ENCODE assay signal across 10 cellular contexts in genomic region chr20:63178445-63178818, GRCh38. TPM values are rescaled to one million over a fixed set of nuclear protein-coding genes. Genes with fewer than 3 reads are reported as not detected.
A peak's percentile ranks its signal among the peaks of the same experiment; 100 is the strongest.
DNase-seq lines count a peak whose midpoint lies in the region; ATAC-seq and TF ChIP-seq lines count a peak whose summit lies in the region.
"Had no signal": no experiment of that assay in that cellular context is flagged by ENCODE, and none has a peak within 500 bp of the region (broad histone marks: within the 10 kb centered on the region; RNA-seq: fewer than 3 reads in every experiment).

No MANE protein-coding gene starts in this region.

- peaks cover 84% of the 10 kb centered on the region for H3K4me1 ChIP-seq in BLaER1
- H3K4me1 ChIP-seq in mesodermal cell (ENCODE audit: control insufficient read depth, insufficient read depth, low read length, poor library complexity, severe bottlenecking), result peaks cover 11% of the 10 kb centered on the region

- 0% methylated on average over 22 to 43 of the region's 48 CpGs for WGBS in mesodermal cell (ENCODE audit: insufficient coverage in 2 of 2), 2 experiments

- H3K9ac ChIP-seq in BLaER1, result no peak overlapping the region

- peaks cover 50% of the 10 kb centered on the region for H4K20me1 ChIP-seq in BLaER1

- H3K4me2 ChIP-seq in BLaER1, result peak overlapping the region; percentile 97

- H3K36me3 ChIP-seq in BLaER1 (no peaks in the 10 kb centered on the region), mesodermal cell (ENCODE audit: control insufficient read depth, insufficient read depth, low read length) (no peaks in the 10 kb centered on the region)

- H3K27ac ChIP-seq in BLaER1 (no peak overlapping the region), caudate nucleus (ENCODE audit: low read depth, low read length) (peak overlapping the region; percentile 58), mesodermal cell (ENCODE audit: low read depth, low read length, severe bottlenecking) (no peak overlapping the region)
- H3K27ac ChIP-seq: SK-N-MC had no signal

- TF ChIP-seq CTCF in GM13977 (IDR thresholded peaks at IDR 0.05; ENCODE audit: extremely low read depth, insufficient read depth, missing control alignments) (no peak), omental fat pad (IDR thresholded peaks at IDR 0.05) (no peak)

- in situ Hi-C loops in GM13977 (cut with MboI; ENCODE audit: low pct_unique_long_range_greater_than_20kb, low sequenced_read_pairs, unreplicated experiment), result no loop called here

- peaks cover 65% of the 10 kb centered on the region for H3K27me3 ChIP-seq in BLaER1

- H3K4me3 ChIP-seq in BLaER1 (peak overlapping the region; percentile 63), mesodermal cell (ENCODE audit: extremely low read depth, insufficient read depth, low read length, poor library complexity, severe bottlenecking) (peak overlapping the region; percentile 19)
- H3K4me3 ChIP-seq: SK-N-MC had no signal

- H3K9me3 ChIP-seq in BLaER1 (no peaks in the 10 kb centered on the region), mesodermal cell (ENCODE audit: control insufficient read depth, low read length) (no peaks in the 10 kb centered on the region)

- ATAC-seq in omental fat pad (ENCODE audit: low FRiP score) (no peak), HG03565 (IDR thresholded peaks at IDR 0.05; ENCODE audit: unreplicated experiment) (no peak)

- DNase-seq in GM13977 (ENCODE audit: low spot score), result peak; percentile 60
- no peak for DNase-seq in caudate nucleus (lab: John Stamatoyannopoulos, UW)
- no peak for DNase-seq in omental fat pad (ENCODE audit: low spot score)
- DNase-seq in stimulated activated CD4-positive, alpha-beta T cell treated with anti-CD3 and anti-CD28 coated beads, Interleukin-2, amount 100 ng/mL, for 24 hours, result no peak
- DNase-seq in NCI-H2107 treated with DMSO at 0.1 percent for 48 hours (lab: John Stamatoyannopoulos, UW; ENCODE audit: unreplicated experiment), result no peak
- DNase-seq: activated naive CD4-positive, alpha-beta T cell treated with anti-CD3 and anti-CD28 coated beads for 36 hours had no signal

RNA-seq across cellular contexts. Expression of gene YTHDF1, which starts 37.5 kb away (rescaled TPM):
- polyA plus RNA-seq in mesodermal cell (2013, experiment 1 of 2), result 36.3 TPM
- 29.8 TPM for polyA plus RNA-seq in mesodermal cell (2013, experiment 2 of 2)
- 10 to 100 TPM; 21.2 to 49.6 (median 25.8) TPM for total RNA-seq in omental fat pad

RNA-seq across cellular contexts. Expression of gene BIRC7, which starts 57.3 kb away (rescaled TPM):
- 1.00 TPM for polyA plus RNA-seq in mesodermal cell (2013, experiment 1 of 2)
- polyA plus RNA-seq in mesodermal cell (2013, experiment 2 of 2), result 0.96 TPM
- 1 to 10 TPM in 1 of 4 donors, under 1 TPM in 1, not detected in 2; 0.48 to 3.0 TPM for total RNA-seq in omental fat pad
- total RNA-seq: activated naive CD4-positive, alpha-beta T cell treated with anti-CD3 and anti-CD28 coated beads for 36 hours had no signal
